Comparison of ENCODE assay signal across 8 cellular contexts in the genomic region with DNA sequence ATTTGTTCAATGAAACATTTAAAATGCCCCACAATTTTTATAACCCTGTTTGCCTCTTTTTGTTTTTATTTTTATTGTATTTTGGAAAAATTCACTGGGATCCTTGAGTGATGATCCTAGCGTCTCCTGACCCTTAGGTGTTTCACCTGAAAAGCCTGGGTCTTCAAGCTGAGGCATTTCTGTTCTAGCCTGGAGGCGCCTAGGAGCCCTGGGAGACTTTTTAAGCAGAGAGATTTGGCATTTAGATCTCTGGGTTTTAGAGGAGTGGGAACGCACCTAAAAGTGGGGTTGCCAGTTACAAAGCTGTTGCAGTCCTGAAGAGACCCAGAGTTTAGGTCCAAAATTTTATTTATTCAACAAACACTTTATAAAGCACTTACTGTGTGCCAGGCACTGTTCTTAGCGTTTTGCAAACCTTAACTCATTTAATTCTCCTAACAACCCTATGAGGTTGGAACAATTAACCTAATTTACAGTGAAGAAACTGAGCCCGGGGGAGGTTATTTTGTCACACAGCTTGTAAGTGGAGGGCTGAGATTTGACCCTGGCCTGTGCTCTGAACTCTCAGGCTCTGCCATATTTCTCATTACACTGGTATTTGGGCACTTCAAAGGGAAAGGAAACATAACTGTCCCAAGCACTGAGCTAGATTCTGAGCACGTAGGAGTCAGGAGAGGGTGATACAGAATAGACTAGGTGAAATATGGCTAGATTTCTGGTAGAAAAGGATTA. TPM values are rescaled to one million over a fixed set of nuclear protein-coding genes. Genes with fewer than 3 reads are reported as not detected.
DNase-seq lines count a peak whose midpoint lies in the region; ATAC-seq, FAIRE-seq and TF ChIP-seq lines count a peak whose summit lies in the region.

No MANE protein-coding gene starts in this region.

- TF ChIP-seq RAD21 in HepG2 (CRISPR knock-in tag; IDR thresholded peaks at IDR 0.05) = no peak

- FAIRE-seq in HepG2 (lab: Jason Lieb, UNC) = no peak

- H3K4me1 ChIP-seq in adrenal gland (replicated peaks in 1 of 2) (peaks cover 9 to 13% of the 10 kb centered on the region in 2 donors), HepG2 (ENCODE audit: insufficient read depth, low read length) (peaks cover 52% of the 10 kb centered on the region), upper lobe of right lung (no peaks in the 10 kb centered on the region)

- peak overlapping the region; percentile 95 for H3K4me2 ChIP-seq in HepG2 (ENCODE audit: low read depth, low read length)

- peaks cover 62% of the 10 kb centered on the region for H3K27me3 Mint-ChIP-seq in activated naive CD4-positive, alpha-beta T cell treated with anti-CD3 and anti-CD28 coated beads, Interleukin-2, amount 10 ng/mL, durations not matched to agents 7 days and 5 days

- H3K27me3 ChIP-seq in adrenal gland (no peaks in the 10 kb centered on the region), HepG2 (ENCODE audit: control insufficient read depth in 1 of 2, insufficient read depth in 2 of 2, low read length in 2 of 2) (no peaks in the 10 kb centered on the region; a peak in 1 of 5 replicates), upper lobe of right lung (no peaks in the 10 kb centered on the region)

- TF ChIP-seq POLR2A in adrenal gland (IDR thresholded peaks at IDR 0.05) (peak in 1 of 2 donors; percentile 21), HepG2 (IDR thresholded peaks at IDR 0.05; ENCODE audit: insufficient read depth in 1 of 2, low read depth in 2 of 2, low read length in 2 of 2) (no peak)

- H3K27ac ChIP-seq in adrenal gland = peak overlapping the region in 4 of 5 donors; percentile 98 to 99 (median 99)
- peak overlapping the region; percentile 99 for H3K27ac ChIP-seq in HepG2 (ENCODE audit: extremely low read length, insufficient read depth, low read length)
- peak overlapping the region; percentile 97 for H3K27ac ChIP-seq in upper lobe of right lung

- no peak for TF ChIP-seq CTCF in adrenal gland (IDR thresholded peaks at IDR 0.05)
- TF ChIP-seq CTCF in HepG2 (CRISPR knock-in tag; IDR thresholded peaks at IDR 0.05) = no peak
- TF ChIP-seq CTCF in upper lobe of right lung (IDR thresholded peaks at IDR 0.05) = no peak

- H3K9me3 Mint-ChIP-seq in activated naive CD4-positive, alpha-beta T cell treated with anti-CD3 and anti-CD28 coated beads, Interleukin-2, amount 10 ng/mL, durations not matched to agents 7 days and 5 days = peaks cover 1% of the 10 kb centered on the region
- H3K9me3 Mint-ChIP-seq in activated naive CD4-positive, alpha-beta T cell treated with anti-CD3 and anti-CD28 coated beads, Interleukin-2, amount 50 U/mL, for 72 hours = no peaks in the 10 kb centered on the region

- H3K36me3 Mint-ChIP-seq in activated naive CD4-positive, alpha-beta T cell treated with anti-CD3 and anti-CD28 coated beads, Interleukin-2, amount 10 ng/mL, durations not matched to agents 7 days and 5 days = peaks cover 27% of the 10 kb centered on the region
- H3K36me3 Mint-ChIP-seq in activated naive CD4-positive, alpha-beta T cell treated with anti-CD3 and anti-CD28 coated beads, Interleukin-2, amount 50 U/mL, for 72 hours = peaks cover 16 to 19% of the 10 kb centered on the region in 2 donors

- peaks cover 25% of the 10 kb centered on the region for H3K79me2 ChIP-seq in HepG2 (ENCODE audit: insufficient read depth, low read length)

- no peak for DNase-seq in activated naive CD4-positive, alpha-beta T cell treated with anti-CD3 and anti-CD28 coated beads, Interleukin-2, amount 10 ng/mL, durations not matched to agents 7 days and 5 days
- DNase-seq in activated naive CD4-positive, alpha-beta T cell treated with anti-CD3 and anti-CD28 coated beads, Interleukin-2, amount 50 U/mL, for 72 hours (ENCODE audit: low spot score in 2 of 2) = no peak
- peak in 1 of 7 donors; percentile 51 for DNase-seq in adrenal gland
- DNase-seq in HepG2 (ENCODE audit: low spot score) = peak; percentile 43
- no peak for DNase-seq in upper lobe of right lung
- no peak for DNase-seq in GDM1 (lab: John Stamatoyannopoulos, UW)

- CTCF ChIA-PET in activated naive CD4-positive, alpha-beta T cell treated with anti-CD3 and anti-CD28 coated beads, Interleukin-2, amount 10 ng/mL, durations not matched to agents 7 days and 5 days (lab: Charles Lee) = interaction anchor here (1.4 to 9.0 kb wide), 3 partner anchors 10 to 20 kb away, joined by 4 to 72 read pairs (median 20); partner anchors contain the start of gene FADS2
- CTCF ChIA-PET in HepG2 (lab: Yijun Ruan, JAX; ENCODE audit: low intra/inter-chr PET ratio, low total read pairs) = interaction anchor here (1.0 to 1.3 kb wide), 2 partner anchors 11 to 21 kb away, joined by 3 to 6 read pairs; no protein-coding TSS in a partner anchor

- peaks cover 0 to 7% of the 10 kb centered on the region in 2 donors for H3K36me3 ChIP-seq in adrenal gland (replicated peaks in 1 of 2)
- peaks cover 1 to 10% of the 10 kb centered on the region in 2 experiments for H3K36me3 ChIP-seq in HepG2 (replicated peaks in 1 of 2; ENCODE audit: control insufficient read depth in 1 of 2, insufficient read depth in 2 of 2, low read length in 2 of 2)
- H3K36me3 ChIP-seq in upper lobe of right lung = peaks cover 5% of the 10 kb centered on the region

- intact Hi-C loops in adrenal gland (cut with DNase I) (no loop called here), HepG2 (cut with micrococcal nuclease; ENCODE audit: unreplicated experiment) (no loop called here), upper lobe of right lung (cut with DNase I) (no loop called here)

- H3K4me1 Mint-ChIP-seq in activated naive CD4-positive, alpha-beta T cell treated with anti-CD3 and anti-CD28 coated beads, Interleukin-2, amount 10 ng/mL, durations not matched to agents 7 days and 5 days = peaks cover 21% of the 10 kb centered on the region

- H3K4me3 Mint-ChIP-seq in activated naive CD4-positive, alpha-beta T cell treated with anti-CD3 and anti-CD28 coated beads, Interleukin-2, amount 10 ng/mL, durations not matched to agents 7 days and 5 days = peak overlapping the region; percentile 95

- no peak for TF ChIP-seq EP300 in HepG2 (IDR thresholded peaks at IDR 0.05; ENCODE audit: low read depth in 2 of 2, low read length in 2 of 2)
- TF ChIP-seq EP300 in HepG2 (CRISPR knock-in tag; IDR thresholded peaks at IDR 0.05; ENCODE audit: borderline replicate concordance) = no peak

- no peaks in the 10 kb centered on the region for H4K20me1 ChIP-seq in HepG2 (ENCODE audit: insufficient read depth, low read length)

- TSS peak; percentile 58 for BruUV-seq in HepG2 (replicated peaks; lab: Mats Ljungman, UMichigan)

- H3K9ac ChIP-seq in HepG2 (ENCODE audit: insufficient read depth, low read depth, low read length) = peak overlapping the region; percentile 77

- no peak for ATAC-seq in activated naive CD4-positive, alpha-beta T cell treated with anti-CD3 and anti-CD28 coated beads, Interleukin-2, amount 50 U/mL, for 72 hours
- ATAC-seq in HepG2 (no peak), upper lobe of right lung (no peak), HG02970 (IDR thresholded peaks at IDR 0.05; ENCODE audit: low FRiP score, unreplicated experiment) (no peak), GM18858 (IDR thresholded peaks at IDR 0.05; ENCODE audit: unreplicated experiment) (no peak)

- WGBS in adrenal gland, 4 donors = 52 to 64% (median 53%) methylated on average over 6 of the region's 6 CpGs
- WGBS in HepG2 (ENCODE audit: low lambda C conversion rate) = 14% methylated on average over 6 of the region's 6 CpGs

- H3K9me3 ChIP-seq in adrenal gland (replicated peaks in 1 of 3) (no peaks in the 10 kb centered on the region), HepG2 (ENCODE audit: low read length) (no peaks in the 10 kb centered on the region), upper lobe of right lung (no peaks in the 10 kb centered on the region)

- peak overlapping the region; percentile 60 for H2AFZ ChIP-seq in HepG2 (ENCODE audit: low read length)

- in situ Hi-C loops in HepG2 (cut with HindIII; ENCODE audit: extremely low pct_ligation_motif_present, low pct_unique_long_range_greater_than_20kb) = no loop called here

- POLR2A ChIA-PET in HepG2 (lab: Yijun Ruan, JAX) = interaction anchor here (0.8 to 5.8 kb wide), 8 partner anchors 11 to 155 kb away, joined by 3 to 50 read pairs (median 10); partner anchors contain the start of genes FADS2, FEN1, FTH1 and TMEM258

- H3K4me3 ChIP-seq in adrenal gland (peak overlapping the region in 1 of 4 donors; percentile 52), HepG2 (replicated peaks in 1 of 3; ENCODE audit: insufficient read depth in 1 of 3, low read depth in 2 of 3, low read length in 3 of 3) (peak overlapping the region; percentile 59 to 94 (median 60)), upper lobe of right lung (peak overlapping the region; percentile 70)

- no peak overlapping the region for H3K27ac Mint-ChIP-seq in activated naive CD4-positive, alpha-beta T cell treated with anti-CD3 and anti-CD28 coated beads, Interleukin-2, amount 10 ng/mL, durations not matched to agents 7 days and 5 days
- H3K27ac Mint-ChIP-seq in activated naive CD4-positive, alpha-beta T cell treated with anti-CD3 and anti-CD28 coated beads, Interleukin-2, amount 50 U/mL, for 72 hours = no peak overlapping the region

RNA-seq across cellular contexts. Expression of gene FADS1, which starts 0.8 kb away (rescaled TPM):
- 10 to 100 TPM; 16.1 to 28.9 TPM for total RNA-seq in activated naive CD4-positive, alpha-beta T cell treated with anti-CD3 and anti-CD28 coated beads, Interleukin-2, amount 50 U/mL, for 72 hours
- 100 to 1,000 TPM in 5 of 8 donors, 10 to 100 TPM in 3; 60.3 to 361 (median 102) TPM for total RNA-seq in adrenal gland
- 100 to 1,000 TPM in 1 of 3 donors, 10 to 100 TPM in 2; 28.3 to 410 (median 32.1) TPM for polyA plus RNA-seq in adrenal gland
- total RNA-seq in HepG2 (2016; rRNA removed; fragmentation: Illumina TruSeq; extraction: Trizol) = 65.8 and 108 TPM in 2 replicates
- 28.4 and 32.7 TPM in 2 replicates for total RNA-seq in HepG2 (2016; cell fraction: cytosol; rRNA removed; fragmentation: Illumina TruSeq; extraction: Trizol; ENCODE audit: low read depth)
- total RNA-seq in HepG2 (2016; cell fraction: insoluble cytoplasmic fraction; rRNA removed; fragmentation: Illumina TruSeq; extraction: Trizol) = 63.3 and 108 TPM in 2 replicates
- 64.5 and 65.2 TPM in 2 replicates for total RNA-seq in HepG2 (2016; cell fraction: membrane; rRNA removed; fragmentation: Illumina TruSeq; extraction: Trizol)
- 91.8 and 110 TPM in 2 replicates for total RNA-seq in HepG2 (2016; cell fraction: nucleus; rRNA removed; fragmentation: Illumina TruSeq; extraction: Trizol)
- 91.8 and 98.4 TPM in 2 replicates for polyA plus RNA-seq in HepG2 (2011; rRNA removed)
- 80.8 and 110 TPM in 2 replicates for polyA plus RNA-seq in HepG2 (2011; cell fraction: cytosol; rRNA removed)
- 56.1 and 66.5 TPM in 2 replicates for polyA plus RNA-seq in HepG2 (2011; cell fraction: nucleus; rRNA removed)
- polyA plus RNA-seq in HepG2 (2012) = 70.6 and 81.6 TPM in 2 replicates
- polyA plus RNA-seq in HepG2 (2016; cell fraction: cytosol; fragmentation: Illumina TruSeq; extraction: Trizol; ENCODE audit: low read depth) = 18.4 and 22.5 TPM in 2 replicates
- polyA plus RNA-seq in HepG2 (2016; cell fraction: insoluble cytoplasmic fraction; fragmentation: Illumina TruSeq; extraction: Trizol; ENCODE audit: low read depth) = 56.1 and 57.8 TPM in 2 replicates
- polyA plus RNA-seq in HepG2 (2016; cell fraction: membrane; fragmentation: Illumina TruSeq; extraction: Trizol; ENCODE audit: low read depth) = 34.4 and 36.5 TPM in 2 replicates
- 134 TPM in 2 replicates for polyA plus RNA-seq in HepG2 (2016; cell fraction: nucleus; fragmentation: Illumina TruSeq; extraction: Trizol; ENCODE audit: insufficient read depth, low read depth)
- 305 and 789 TPM in 2 replicates for polyA minus RNA-seq in HepG2 (2011; rRNA and poly(A)+ RNA removed; ENCODE audit: low replicate concordance)
- polyA minus RNA-seq in HepG2 (2011; cell fraction: cytosol; rRNA and poly(A)+ RNA removed) = 108 and 118 TPM in 2 replicates
- polyA minus RNA-seq in HepG2 (2011; cell fraction: nucleus; rRNA and poly(A)+ RNA removed) = 63.0 and 82.7 TPM in 2 replicates
- 68.0 TPM for total RNA-seq in upper lobe of right lung

RNA-seq across cellular contexts. Expression of gene FADS2, which starts 10.5 kb away (rescaled TPM):
- total RNA-seq in activated naive CD4-positive, alpha-beta T cell treated with anti-CD3 and anti-CD28 coated beads, Interleukin-2, amount 50 U/mL, for 72 hours = 10 to 100 TPM; 42.6 to 55.1 TPM
- 1,000 to 10,000 TPM in 2 of 8 donors, 100 to 1,000 TPM in 6; 302 to 1,301 (median 562) TPM for total RNA-seq in adrenal gland
- 1,000 to 10,000 TPM in 1 of 3 donors, 100 to 1,000 TPM in 2; 134 to 1,327 (median 153) TPM for polyA plus RNA-seq in adrenal gland
- total RNA-seq in HepG2 (2016; rRNA removed; fragmentation: Illumina TruSeq; extraction: Trizol) = 54.7 and 124 TPM in 2 replicates
- total RNA-seq in HepG2 (2016; cell fraction: cytosol; rRNA removed; fragmentation: Illumina TruSeq; extraction: Trizol; ENCODE audit: low read depth) = 17.6 and 17.8 TPM in 2 replicates
- total RNA-seq in HepG2 (2016; cell fraction: insoluble cytoplasmic fraction; rRNA removed; fragmentation: Illumina TruSeq; extraction: Trizol) = 51.3 and 120 TPM in 2 replicates
- 42.1 and 45.1 TPM in 2 replicates for total RNA-seq in HepG2 (2016; cell fraction: membrane; rRNA removed; fragmentation: Illumina TruSeq; extraction: Trizol)
- total RNA-seq in HepG2 (2016; cell fraction: nucleus; rRNA removed; fragmentation: Illumina TruSeq; extraction: Trizol) = 103 and 115 TPM in 2 replicates
- 90.1 and 125 TPM in 2 replicates for polyA plus RNA-seq in HepG2 (2011; rRNA removed)
- polyA plus RNA-seq in HepG2 (2011; cell fraction: cytosol; rRNA removed) = 66.9 and 93.5 TPM in 2 replicates
- 77.8 and 97.6 TPM in 2 replicates for polyA plus RNA-seq in HepG2 (2011; cell fraction: nucleus; rRNA removed)
- 111 and 112 TPM in 2 replicates for polyA plus RNA-seq in HepG2 (2012)
- 16.3 and 18.5 TPM in 2 replicates for polyA plus RNA-seq in HepG2 (2016; cell fraction: cytosol; fragmentation: Illumina TruSeq; extraction: Trizol; ENCODE audit: low read depth)
- polyA plus RNA-seq in HepG2 (2016; cell fraction: insoluble cytoplasmic fraction; fragmentation: Illumina TruSeq; extraction: Trizol; ENCODE audit: low read depth) = 43.7 and 53.6 TPM in 2 replicates
- polyA plus RNA-seq in HepG2 (2016; cell fraction: membrane; fragmentation: Illumina TruSeq; extraction: Trizol; ENCODE audit: low read depth) = 27.1 and 32.3 TPM in 2 replicates
- 153 and 164 TPM in 2 replicates for polyA plus RNA-seq in HepG2 (2016; cell fraction: nucleus; fragmentation: Illumina TruSeq; extraction: Trizol; ENCODE audit: insufficient read depth, low read depth)
- 240 and 324 TPM in 2 replicates for polyA minus RNA-seq in HepG2 (2011; rRNA and poly(A)+ RNA removed; ENCODE audit: low replicate concordance)
- 65.5 and 71.3 TPM in 2 replicates for polyA minus RNA-seq in HepG2 (2011; cell fraction: cytosol; rRNA and poly(A)+ RNA removed)
- 23.2 and 36.6 TPM in 2 replicates for polyA minus RNA-seq in HepG2 (2011; cell fraction: nucleus; rRNA and poly(A)+ RNA removed)
- 75.1 TPM for total RNA-seq in upper lobe of right lung

RNA-seq across cellular contexts. Expression of gene FEN1, which starts 24.9 kb away (rescaled TPM):
- 100 to 1,000 TPM in 1 of 2 donors, 10 to 100 TPM in 1; 80.5 to 104 TPM for total RNA-seq in activated naive CD4-positive, alpha-beta T cell treated with anti-CD3 and anti-CD28 coated beads, Interleukin-2, amount 50 U/mL, for 72 hours
- total RNA-seq in adrenal gland (10 to 100 TPM in 4 of 8 donors, 1 to 10 TPM in 4; 8.4 to 25.6 (median 10.0) TPM), HepG2 (2016; rRNA removed; fragmentation: Illumina TruSeq; extraction: Trizol) (102 and 116 TPM in 2 replicates), upper lobe of right lung (4.9 TPM)
- polyA plus RNA-seq in adrenal gland (10 to 100 TPM in 1 of 3 donors, 1 to 10 TPM in 2; 3.9 to 32.0 (median 4.5) TPM), HepG2 (2011; rRNA removed) (10.9 and 12.4 TPM in 2 replicates)
- 9.9 and 12.9 TPM in 2 replicates for total RNA-seq in HepG2 (2016; cell fraction: cytosol; rRNA removed; fragmentation: Illumina TruSeq; extraction: Trizol; ENCODE audit: low read depth)
- 103 and 117 TPM in 2 replicates for total RNA-seq in HepG2 (2016; cell fraction: insoluble cytoplasmic fraction; rRNA removed; fragmentation: Illumina TruSeq; extraction: Trizol)
- 25.3 and 31.0 TPM in 2 replicates for total RNA-seq in HepG2 (2016; cell fraction: membrane; rRNA removed; fragmentation: Illumina TruSeq; extraction: Trizol)
- total RNA-seq in HepG2 (2016; cell fraction: nucleus; rRNA removed; fragmentation: Illumina TruSeq; extraction: Trizol) = 47.5 and 54.1 TPM in 2 replicates
- polyA plus RNA-seq in HepG2 (2011; cell fraction: cytosol; rRNA removed) = 11.9 and 14.6 TPM in 2 replicates
- 4.0 and 5.3 TPM in 2 replicates for polyA plus RNA-seq in HepG2 (2011; cell fraction: nucleus; rRNA removed)
- polyA plus RNA-seq in HepG2 (2012) = 11.2 and 20.0 TPM in 2 replicates
- polyA plus RNA-seq in HepG2 (2016; cell fraction: cytosol; fragmentation: Illumina TruSeq; extraction: Trizol; ENCODE audit: low read depth) = 5.2 and 7.1 TPM in 2 replicates
- 94.2 and 98.7 TPM in 2 replicates for polyA plus RNA-seq in HepG2 (2016; cell fraction: insoluble cytoplasmic fraction; fragmentation: Illumina TruSeq; extraction: Trizol; ENCODE audit: low read depth)
- polyA plus RNA-seq in HepG2 (2016; cell fraction: membrane; fragmentation: Illumina TruSeq; extraction: Trizol; ENCODE audit: low read depth) = 12.2 and 15.7 TPM in 2 replicates
- polyA plus RNA-seq in HepG2 (2016; cell fraction: nucleus; fragmentation: Illumina TruSeq; extraction: Trizol; ENCODE audit: insufficient read depth, low read depth) = 60.2 and 63.1 TPM in 2 replicates
- 25.3 and 218 TPM in 2 replicates for polyA minus RNA-seq in HepG2 (2011; rRNA and poly(A)+ RNA removed; ENCODE audit: low replicate concordance)
- polyA minus RNA-seq in HepG2 (2011; cell fraction: cytosol; rRNA and poly(A)+ RNA removed) = 7.6 and 10.2 TPM in 2 replicates
- 10.8 and 11.8 TPM in 2 replicates for polyA minus RNA-seq in HepG2 (2011; cell fraction: nucleus; rRNA and poly(A)+ RNA removed)

RNA-seq across cellular contexts. Expression of gene TMEM258, which starts 25.2 kb away (rescaled TPM):
- 100 to 1,000 TPM; 145 to 153 TPM for total RNA-seq in activated naive CD4-positive, alpha-beta T cell treated with anti-CD3 and anti-CD28 coated beads, Interleukin-2, amount 50 U/mL, for 72 hours
- total RNA-seq in adrenal gland (100 to 1,000 TPM in 4 of 8 donors, 10 to 100 TPM in 4; 22.8 to 161 (median 116) TPM), HepG2 (2016; rRNA removed; fragmentation: Illumina TruSeq; extraction: Trizol) (164 and 175 TPM in 2 replicates), upper lobe of right lung (94.0 TPM)
- polyA plus RNA-seq in adrenal gland (100 to 1,000 TPM in 2 of 3 donors, 10 to 100 TPM in 1; 91.5 to 215 (median 137) TPM), HepG2 (2011; rRNA removed) (363 and 424 TPM in 2 replicates)
- 124 and 186 TPM in 2 replicates for total RNA-seq in HepG2 (2016; cell fraction: cytosol; rRNA removed; fragmentation: Illumina TruSeq; extraction: Trizol; ENCODE audit: low read depth)
- total RNA-seq in HepG2 (2016; cell fraction: insoluble cytoplasmic fraction; rRNA removed; fragmentation: Illumina TruSeq; extraction: Trizol) = 157 and 180 TPM in 2 replicates
- total RNA-seq in HepG2 (2016; cell fraction: membrane; rRNA removed; fragmentation: Illumina TruSeq; extraction: Trizol) = 166 and 206 TPM in 2 replicates
- 83.5 and 96.3 TPM in 2 replicates for total RNA-seq in HepG2 (2016; cell fraction: nucleus; rRNA removed; fragmentation: Illumina TruSeq; extraction: Trizol)
- polyA plus RNA-seq in HepG2 (2011; cell fraction: cytosol; rRNA removed) = 333 and 381 TPM in 2 replicates
- polyA plus RNA-seq in HepG2 (2011; cell fraction: nucleus; rRNA removed) = 70.6 and 77.2 TPM in 2 replicates
- 225 and 301 TPM in 2 replicates for polyA plus RNA-seq in HepG2 (2012)
- polyA plus RNA-seq in HepG2 (2016; cell fraction: cytosol; fragmentation: Illumina TruSeq; extraction: Trizol; ENCODE audit: low read depth) = 181 and 226 TPM in 2 replicates
- polyA plus RNA-seq in HepG2 (2016; cell fraction: insoluble cytoplasmic fraction; fragmentation: Illumina TruSeq; extraction: Trizol; ENCODE audit: low read depth) = 187 and 188 TPM in 2 replicates
- polyA plus RNA-seq in HepG2 (2016; cell fraction: membrane; fragmentation: Illumina TruSeq; extraction: Trizol; ENCODE audit: low read depth) = 185 and 215 TPM in 2 replicates
- polyA plus RNA-seq in HepG2 (2016; cell fraction: nucleus; fragmentation: Illumina TruSeq; extraction: Trizol; ENCODE audit: insufficient read depth, low read depth) = 173 and 175 TPM in 2 replicates
- 153 and 413 TPM in 2 replicates for polyA minus RNA-seq in HepG2 (2011; rRNA and poly(A)+ RNA removed; ENCODE audit: low replicate concordance)
- 79.2 and 82.2 TPM in 2 replicates for polyA minus RNA-seq in HepG2 (2011; cell fraction: cytosol; rRNA and poly(A)+ RNA removed)
- 54.3 and 55.7 TPM in 2 replicates for polyA minus RNA-seq in HepG2 (2011; cell fraction: nucleus; rRNA and poly(A)+ RNA removed)
